Comparison of ENCODE assay signal across 21 cellular contexts in the genomic region with DNA sequence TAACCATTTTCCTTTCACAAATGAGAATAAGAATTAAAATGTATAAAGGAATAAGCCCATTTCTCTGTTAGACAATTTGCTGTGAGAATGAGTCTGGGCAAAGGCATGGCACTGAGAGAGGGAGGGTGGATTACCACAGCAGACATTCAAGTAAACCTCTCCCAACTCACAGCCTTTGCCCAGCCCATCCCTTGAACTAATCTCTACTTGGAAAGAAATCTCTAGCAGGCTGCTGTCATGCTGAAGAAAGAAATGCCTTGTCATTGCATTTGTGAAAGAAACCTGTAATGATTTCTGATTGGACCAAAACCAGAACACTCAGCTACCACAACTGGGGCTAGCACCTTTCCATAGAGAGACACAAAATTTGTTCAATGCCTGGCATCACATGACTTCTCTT. TPM values are rescaled to one million over a fixed set of nuclear protein-coding genes. Genes with fewer than 3 reads are reported as not detected.
"Had no signal": no experiment of that assay in that cellular context is flagged by ENCODE, and none has a peak within 500 bp of the region (broad histone marks: within the 10 kb centered on the region; RNA-seq: fewer than 3 reads in every experiment).

No MANE protein-coding gene starts in this region.

- H3K9me3 ChIP-seq: heart left ventricle, neutrophil, tibial nerve had no signal

- ATAC-seq: activated CD4-positive, alpha-beta T cell treated with anti-CD3 and anti-CD28 coated beads for 36 hours; activated T-cell treated with anti-CD3 and anti-CD28 coated beads, Interleukin-2, amount 50 U/mL, for 4 hours; heart left ventricle; right cardiac atrium; WTC11 had no signal

- H3K4me3 ChIP-seq: heart left ventricle, tibial nerve had no signal

- H3K36me3 ChIP-seq: heart left ventricle, neutrophil, tibial nerve had no signal

- H3K4me1 ChIP-seq: parathyroid adenoma, tibial nerve had no signal

- H2AFZ ChIP-seq: parathyroid adenoma had no signal

- H3K27me3 ChIP-seq: heart left ventricle, neutrophil, tibial nerve had no signal

- H3K27ac ChIP-seq: heart left ventricle, neutrophil, parathyroid adenoma, tibial nerve had no signal

- FAIRE-seq: islet of Langerhans, urothelium cell line had no signal

- H3K9ac ChIP-seq: parathyroid adenoma had no signal

- H3K79me2 ChIP-seq: parathyroid adenoma had no signal

- DNase-seq: activated CD4-positive, alpha-beta T cell treated with anti-CD3 and anti-CD28 coated beads for 36 hours; activated CD4-positive, alpha-beta T cell treated with anti-CD3 and anti-CD28 coated beads, Interleukin-2, amount 50 U/mL, for 4 hours; activated CD8-positive, alpha-beta memory T cell treated with anti-CD3 and anti-CD28 coated beads, Interleukin-2, amount 50 U/mL, for 48 hours; activated naive CD4-positive, alpha-beta T cell; activated T-cell treated with anti-CD3 and anti-CD28 coated beads, Interleukin-2, amount 50 U/mL, for 4 hours; cortex of kidney; erythroblast; heart left ventricle; midbrain; right cardiac atrium; stimulated activated CD4-positive, alpha-beta T cell treated with anti-CD3 and anti-CD28 coated beads, Interleukin-1b, Interleukin-23, amount 100 ng/mL, for 48 hours; T-helper 1 cell; T-helper 9 cell had no signal

RNA-seq across cellular contexts. Expression of gene CH25H, which starts 39.2 kb away (rescaled TPM):
- total RNA-seq: activated CD4-positive, alpha-beta T cell treated with anti-CD3 and anti-CD28 coated beads for 36 hours; activated CD8-positive, alpha-beta memory T cell treated with anti-CD3 and anti-CD28 coated beads for 36 hours; activated T-helper 2 cell treated with anti-CD3 and anti-CD28 coated beads, Interferon-gamma antibody, Interleukin-2, Interleukin-4, amounts not matched to agents 10 μg/mL and 5 μg/mL and 100 μg/mL, durations not matched to agents 14 hours and 24 hours and 36 hours; WTC11 had no signal
